ENCODE assay signal across 21 cellular contexts in the genomic region with DNA sequence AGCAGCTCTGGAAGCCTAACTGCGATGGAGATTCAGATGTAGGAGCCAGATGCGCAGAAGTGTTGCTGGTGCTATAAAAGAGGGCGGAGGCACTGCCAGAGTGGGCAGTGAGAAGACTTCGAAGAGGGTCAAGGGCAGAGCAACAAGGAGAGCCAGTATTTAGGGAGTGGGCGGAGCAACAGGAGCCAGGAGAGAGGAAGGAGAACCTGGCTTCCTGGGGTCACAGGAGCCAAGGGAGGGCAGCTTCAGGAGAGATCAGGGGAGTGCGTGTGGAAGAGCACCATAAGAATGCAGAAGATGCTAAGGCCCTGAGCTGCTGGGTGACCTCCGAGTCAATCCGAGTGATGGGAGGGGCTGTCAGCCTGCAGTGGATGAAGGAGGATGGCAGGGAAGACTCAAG. TPM values are rescaled to one million over a fixed set of nuclear protein-coding genes. Genes with fewer than 3 reads are reported as not detected.
DNase-seq lines count a peak whose midpoint lies in the region; ATAC-seq and TF ChIP-seq lines count a peak whose summit lies in the region.
"Had no signal": no experiment of that assay in that cellular context is flagged by ENCODE, and none has a peak within 500 bp of the region (broad histone marks: within the 10 kb centered on the region; RNA-seq: fewer than 3 reads in every experiment).

No MANE protein-coding gene starts in this region.

- H3K36me3 ChIP-seq in endodermal cell (ENCODE audit: control insufficient read depth, insufficient read depth, low read length) (peaks cover 6% of the 10 kb centered on the region), mesendoderm (ENCODE audit: control insufficient read depth, insufficient read depth, low read length) (no peaks in the 10 kb centered on the region), upper lobe of right lung (no peaks in the 10 kb centered on the region)

- H3K4me3 ChIP-seq in endodermal cell (ENCODE audit: low read length) (no peak overlapping the region), mesendoderm (ENCODE audit: low read length) (no peak overlapping the region), upper lobe of right lung (no peak overlapping the region)
- H3K4me3 ChIP-seq: PC-9 had no signal

- no peak overlapping the region for H3K27ac ChIP-seq in endodermal cell (ENCODE audit: low read depth, low read length)
- no peak overlapping the region for H3K27ac ChIP-seq in mesendoderm (ENCODE audit: low read depth, low read length)
- no peak overlapping the region for H3K27ac ChIP-seq in upper lobe of right lung
- H3K27ac ChIP-seq: PC-9 had no signal

- H3K79me1 ChIP-seq in mesendoderm (ENCODE audit: low read length): no peaks in the 10 kb centered on the region

- H3K9me3 ChIP-seq in endodermal cell (ENCODE audit: control insufficient read depth, low read length) (no peaks in the 10 kb centered on the region), upper lobe of right lung (no peaks in the 10 kb centered on the region)

- peaks cover 86% of the 10 kb centered on the region for H3K27me3 Mint-ChIP-seq in endodermal cell (ENCODE audit: insufficient read depth)

- peaks cover 17% of the 10 kb centered on the region for H3K36me3 Mint-ChIP-seq in endodermal cell (ENCODE audit: low read depth)
- H3K36me3 Mint-ChIP-seq: CD4-positive, alpha-beta memory T cell had no signal

- H3K4me1 Mint-ChIP-seq in endodermal cell: peaks cover 34% of the 10 kb centered on the region

- H3K79me2 ChIP-seq in mesendoderm (ENCODE audit: control insufficient read depth, insufficient read depth, low read length): no peaks in the 10 kb centered on the region

- H3K4me3 Mint-ChIP-seq in endodermal cell: no peak overlapping the region
- H3K4me3 Mint-ChIP-seq: B cell; CD4-positive, alpha-beta memory T cell had no signal

- peak overlapping the region; percentile 6 for H3K56ac ChIP-seq in mesendoderm (ENCODE audit: low read length)

- H3K9me3 Mint-ChIP-seq in endodermal cell: no peaks in the 10 kb centered on the region

- DNase-seq in Right ventricle myocardium superior (peak; percentile 20), Right ventricle myocardium inferior (ENCODE audit: missing footprints) (no peak), endodermal cell (peak; percentile 51), mesendoderm (no peak), upper lobe of right lung (peak; percentile 19), left lobe of liver (ENCODE audit: low spot score) (no peak)
- DNase-seq: 8988T; CD4-positive, alpha-beta memory T cell; DMS153; GDM1; HCEC 1CT; NCI-H1048; NCI-H1436; NCI-H1930; NCI-H226; NCI-H524; NCI-H82; PC-9 had no signal

- no peak overlapping the region for H2BK15ac ChIP-seq in mesendoderm (replicated peaks; ENCODE audit: low read depth)

- intact Hi-C loops in Right ventricle myocardium superior (cut with DNase I) (no loop called here), Right ventricle myocardium inferior (cut with DNase I) (no loop called here), upper lobe of right lung (cut with DNase I) (no loop called here)

- no peak overlapping the region for H2BK5ac ChIP-seq in mesendoderm (ENCODE audit: low read length)

- H4K5ac ChIP-seq in mesendoderm (ENCODE audit: low read length): no peak overlapping the region

- H3K4me1 ChIP-seq in endodermal cell (ENCODE audit: control insufficient read depth, insufficient read depth, low read length) (peaks cover 25% of the 10 kb centered on the region), mesendoderm (ENCODE audit: control insufficient read depth, low read depth, low read length) (peaks cover 9% of the 10 kb centered on the region), upper lobe of right lung (peaks cover 36% of the 10 kb centered on the region)

- H3K23ac ChIP-seq in mesendoderm (ENCODE audit: low read length): no peak overlapping the region

- no peak overlapping the region for H2AK5ac ChIP-seq in mesendoderm (ENCODE audit: low read length)

- H3K9ac ChIP-seq in endodermal cell (ENCODE audit: extremely low read depth, low read length, poor library complexity, severe bottlenecking): no peak overlapping the region
- no peak overlapping the region for H3K9ac ChIP-seq in mesendoderm (ENCODE audit: low read length)

- H3K27me3 ChIP-seq in endodermal cell (ENCODE audit: control insufficient read depth, insufficient read depth, low read length, poor library complexity, severe bottlenecking) (no peaks in the 10 kb centered on the region), mesendoderm (ENCODE audit: insufficient read depth, low read length, poor library complexity) (no peaks in the 10 kb centered on the region), upper lobe of right lung (no peaks in the 10 kb centered on the region)

- H4K8ac ChIP-seq in mesendoderm (ENCODE audit: low read depth, low read length): no peak overlapping the region

- no peak overlapping the region for H3K27ac Mint-ChIP-seq in endodermal cell
- H3K27ac Mint-ChIP-seq: B cell had no signal

- ATAC-seq in Right ventricle myocardium superior (ENCODE audit: poor library complexity) (no peak), Right ventricle myocardium inferior (no peak), upper lobe of right lung (no peak), HG03571 (IDR thresholded peaks at IDR 0.05; ENCODE audit: unreplicated experiment) (no peak), HG03045 (IDR thresholded peaks at IDR 0.05; ENCODE audit: unreplicated experiment) (no peak), left lobe of liver (no peak)

- H3K18ac ChIP-seq in mesendoderm (ENCODE audit: low read length): no peak overlapping the region

- H3K4ac ChIP-seq in mesendoderm (ENCODE audit: low read depth, low read length): no peak overlapping the region

- H2BK120ac ChIP-seq in mesendoderm (ENCODE audit: low read depth, low read length): no peak overlapping the region

- no peak overlapping the region for H3K4me2 ChIP-seq in mesendoderm (ENCODE audit: low read length)
- H3K4me2 ChIP-seq: PC-9 had no signal

- WGBS in endodermal cell (ENCODE audit: insufficient coverage in 1 of 2, insufficient read length in 1 of 2), 2 experiments: 90 to 98% methylated on average over 7 to 8 of the region's 8 CpGs
- WGBS in mesendoderm (ENCODE audit: extremely low coverage, insufficient coverage, low lambda C conversion rate): no CpG with 5 or more reads among the region's 8 CpGs

- no peak for TF ChIP-seq CTCF in endodermal cell (conservative IDR thresholded peaks at IDR 0.05)
- TF ChIP-seq CTCF in upper lobe of right lung (IDR thresholded peaks at IDR 0.05): no peak

RNA-seq across cellular contexts. Expression of a gene that starts 14.4 kb away (rescaled TPM):
- total RNA-seq in Right ventricle myocardium superior (89.8 TPM), Right ventricle myocardium inferior (86.7 TPM), endodermal cell (10 to 100 TPM; 43.9 to 49.2 TPM), upper lobe of right lung (36.0 TPM), left lobe of liver (13.1 TPM)
- 40.1 TPM for polyA plus RNA-seq in endodermal cell (2013, experiment 1 of 2)
- polyA plus RNA-seq in endodermal cell (2013, experiment 2 of 2): 41.1 TPM
- polyA plus RNA-seq in mesendoderm (2013, experiment 1 of 2): 33.9 TPM
- 35.9 TPM for polyA plus RNA-seq in mesendoderm (2013, experiment 2 of 2)

Comparison
In these comparisons a context has a peak if more than half of its experiments do, and no peak if none do; other contexts are left out.
1. DNase-seq: peak in Right ventricle myocardium superior (single experiment), endodermal cell (single experiment) and upper lobe of right lung (single experiment); none in Right ventricle myocardium inferior (single experiment), mesendoderm (single experiment) and left lobe of liver (single experiment).